In genomic region chr17:4097165-4097960, GRCh38 we compare ENCODE assay signal across 18 cellular contexts. TPM values are rescaled to one million over a fixed set of nuclear protein-coding genes. Genes with fewer than 3 reads are reported as not detected.
DNase-seq lines count a peak whose midpoint lies in the region; ATAC-seq, FAIRE-seq and TF ChIP-seq lines count a peak whose summit lies in the region.
"Had no signal": no experiment of that assay in that cellular context is flagged by ENCODE, and none has a peak within 500 bp of the region (broad histone marks: within the 10 kb centered on the region; RNA-seq: fewer than 3 reads in every experiment).

No MANE protein-coding gene starts in this region.

- H3K27ac ChIP-seq in mammary epithelial cell (ENCODE audit: insufficient read depth, low read depth, low read length), result no peak overlapping the region
- H3K27ac ChIP-seq in psoas muscle, result no peak overlapping the region
- H3K27ac ChIP-seq: BLaER1 had no signal

- H4K20me1 ChIP-seq in mammary epithelial cell (ENCODE audit: insufficient read depth, low read length), result no peaks in the 10 kb centered on the region
- H4K20me1 ChIP-seq: BLaER1 had no signal

- H3K4me1 ChIP-seq in mammary epithelial cell (ENCODE audit: insufficient read depth, low read length) (no peaks in the 10 kb centered on the region), psoas muscle (no peaks in the 10 kb centered on the region)
- H3K4me1 ChIP-seq: Caco-2 had no signal

- no peak overlapping the region for H3K4me2 ChIP-seq in mammary epithelial cell (ENCODE audit: insufficient read depth, low read depth, low read length)
- H3K4me2 ChIP-seq: BLaER1, GM23338 had no signal

- H3K9ac ChIP-seq in mammary epithelial cell (ENCODE audit: insufficient read depth, low read length), result no peak overlapping the region
- H3K9ac ChIP-seq: BLaER1 had no signal

- in situ Hi-C loops in mammary epithelial cell (cut with MboI; ENCODE audit: low sequenced_read_pairs in 2 of 2), result no loop called here

- no peaks in the 10 kb centered on the region for H3K9me3 Mint-ChIP-seq in central memory CD8-positive, alpha-beta T cell
- no peaks in the 10 kb centered on the region for H3K9me3 Mint-ChIP-seq in progenitor cell of endocrine pancreas (ENCODE audit: low read depth)
- H3K9me3 Mint-ChIP-seq in activated naive CD4-positive, alpha-beta T cell treated with anti-CD3 and anti-CD28 coated beads, Interleukin-2, amount 50 U/mL, for 72 hours, result no peaks in the 10 kb centered on the region
- H3K9me3 Mint-ChIP-seq: CD8-positive, alpha-beta memory T cell; GM23338 had no signal

- 100% methylated on average over 3 of the region's 7 CpGs for WGBS in mammary epithelial cell (ENCODE audit: low coverage, missing lambda C conversion rate)
- 95 to 98% (median 96%) methylated on average over 7 of the region's 7 CpGs for WGBS in psoas muscle, 3 donors

- H3K4me3 ChIP-seq in mammary epithelial cell (replicated peaks in 1 of 3; ENCODE audit: insufficient read depth in 1 of 3, low read depth in 2 of 3, low read length in 3 of 3) (no peak overlapping the region), psoas muscle (no peak overlapping the region)
- H3K4me3 ChIP-seq: BLaER1, GM12878, GM23338 had no signal

- H2AFZ ChIP-seq in mammary epithelial cell (ENCODE audit: low read depth, low read length), result no peak overlapping the region
- H2AFZ ChIP-seq: GM23338 had no signal

- H3K27me3 ChIP-seq in mammary epithelial cell (ENCODE audit: insufficient read depth, low read length), result no peaks in the 10 kb centered on the region
- H3K27me3 ChIP-seq in psoas muscle (ENCODE audit: insufficient read depth in 3 of 3, low read length in 2 of 3), result no peaks in the 10 kb centered on the region
- H3K27me3 ChIP-seq: BLaER1 had no signal

- H3K27ac Mint-ChIP-seq in T-helper 17 cell (peak overlapping the region; percentile 85), progenitor cell of endocrine pancreas (peak overlapping the region; percentile 68)
- peak overlapping the region; percentile 55 for H3K27ac Mint-ChIP-seq in central memory CD8-positive, alpha-beta T cell (ENCODE audit: low read depth)
- H3K27ac Mint-ChIP-seq in activated naive CD4-positive, alpha-beta T cell treated with anti-CD3 and anti-CD28 coated beads, Interleukin-2, amount 50 U/mL, for 72 hours, result no peak overlapping the region
- H3K27ac Mint-ChIP-seq: CD8-positive, alpha-beta memory T cell; GM23338 had no signal

- CTCF ChIA-PET in mammary epithelial cell (lab: Charles Lee; ENCODE audit: low non-redundant PET), result no interaction called here

- no peaks in the 10 kb centered on the region for H3K27me3 Mint-ChIP-seq in T-helper 17 cell
- no peaks in the 10 kb centered on the region for H3K27me3 Mint-ChIP-seq in central memory CD8-positive, alpha-beta T cell
- H3K27me3 Mint-ChIP-seq in progenitor cell of endocrine pancreas, result no peaks in the 10 kb centered on the region

- H3K79me2 ChIP-seq in mammary epithelial cell (ENCODE audit: insufficient read depth, low read length), result peaks cover 4% of the 10 kb centered on the region

- no peak for ATAC-seq in T-helper 17 cell
- ATAC-seq in central memory CD8-positive, alpha-beta T cell (replicated peaks; ENCODE audit: extremely low read depth, poor library complexity, severe bottlenecking), result no peak
- ATAC-seq in activated naive CD4-positive, alpha-beta T cell treated with anti-CD3 and anti-CD28 coated beads, Interleukin-2, amount 50 U/mL, for 72 hours, result no peak
- no peak for ATAC-seq in psoas muscle
- ATAC-seq: GM12878, GM23338, HepG2 had no signal

- peak; percentile 39 for DNase-seq in D721Med (ENCODE audit: insufficient read length, low spot score)
- DNase-seq in T-helper 17 cell, result no peak
- no peak for DNase-seq in central memory CD8-positive, alpha-beta T cell (ENCODE audit: low spot score in 2 of 2)
- no peak for DNase-seq in progenitor cell of endocrine pancreas (ENCODE audit: low spot score, unreplicated experiment)
- DNase-seq in activated naive CD4-positive, alpha-beta T cell treated with anti-CD3 and anti-CD28 coated beads, Interleukin-2, amount 50 U/mL, for 72 hours (ENCODE audit: low spot score in 2 of 2), result no peak
- DNase-seq in mammary epithelial cell, result no peak
- DNase-seq in psoas muscle, result no peak
- DNase-seq: 8988T; AML-193; Caco-2; CD8-positive, alpha-beta memory T cell; DMS79; H7 had no signal

- H3K4me1 Mint-ChIP-seq in T-helper 17 cell (peaks cover 28% of the 10 kb centered on the region), progenitor cell of endocrine pancreas (ENCODE audit: low read depth) (no peaks in the 10 kb centered on the region)
- peaks cover 5% of the 10 kb centered on the region for H3K4me1 Mint-ChIP-seq in central memory CD8-positive, alpha-beta T cell
- H3K4me1 Mint-ChIP-seq: GM23338 had no signal

- peaks cover 20% of the 10 kb centered on the region for H3K36me3 Mint-ChIP-seq in T-helper 17 cell (ENCODE audit: low read depth)
- peaks cover 86% of the 10 kb centered on the region for H3K36me3 Mint-ChIP-seq in central memory CD8-positive, alpha-beta T cell (ENCODE audit: insufficient read depth)
- H3K36me3 Mint-ChIP-seq in progenitor cell of endocrine pancreas (ENCODE audit: insufficient read depth), result peaks cover 14% of the 10 kb centered on the region
- H3K36me3 Mint-ChIP-seq in activated naive CD4-positive, alpha-beta T cell treated with anti-CD3 and anti-CD28 coated beads, Interleukin-2, amount 50 U/mL, for 72 hours, result peaks cover 12 to 16% of the 10 kb centered on the region in 2 donors

- no TSS peak for BruUV-seq in mammary epithelial cell (replicated peaks; lab: Mats Ljungman, UMichigan)

- intact Hi-C loops in mammary epithelial cell (cut with micrococcal nuclease) (no loop called here), psoas muscle (cut with DNase I) (no loop called here)

- dilution Hi-C loops in mammary epithelial cell (cut with HindIII; ENCODE audit: low sequenced_read_pairs), result loop anchor here (5.0 kb wide), 2 partner anchors 95 to 325 kb away; no protein-coding TSS in a partner anchor

- H3K36me3 ChIP-seq in mammary epithelial cell (ENCODE audit: insufficient read depth, low read length), result peaks cover 12% of the 10 kb centered on the region
- peaks cover 14 to 95% of the 10 kb centered on the region in 2 donors for H3K36me3 ChIP-seq in psoas muscle (ENCODE audit: insufficient read depth in 1 of 2, low read depth in 1 of 2)

- no peak overlapping the region for H3K4me3 Mint-ChIP-seq in T-helper 17 cell
- H3K4me3 Mint-ChIP-seq in central memory CD8-positive, alpha-beta T cell, result no peak overlapping the region
- H3K4me3 Mint-ChIP-seq in progenitor cell of endocrine pancreas (ENCODE audit: low read depth), result no peak overlapping the region
- H3K4me3 Mint-ChIP-seq: CD8-positive, alpha-beta memory T cell; GM23338 had no signal

- TF ChIP-seq CTCF in D721Med (IDR thresholded peaks at IDR 0.05; ENCODE audit: insufficient read depth, missing control alignments), result no peak
- no peak for TF ChIP-seq CTCF in progenitor cell of endocrine pancreas (IDR thresholded peaks at IDR 0.05; ENCODE audit: unreplicated experiment)
- no peak for TF ChIP-seq CTCF in mammary epithelial cell (conservative IDR thresholded peaks at IDR 0.05 in 1 of 2, IDR thresholded peaks at IDR 0.05 in 1 of 2; ENCODE audit: extremely low read depth in 1 of 2, insufficient read depth in 1 of 2, low read depth in 1 of 2, low read length in 2 of 2)
- TF ChIP-seq CTCF in psoas muscle (IDR thresholded peaks at IDR 0.05), result no peak

- H3K9me3 ChIP-seq in T-helper 17 cell (ENCODE audit: control insufficient read depth, low read length, poor library complexity, severe bottlenecking) (no peaks in the 10 kb centered on the region), mammary epithelial cell (replicated peaks; ENCODE audit: insufficient read depth, low read length) (no peaks in the 10 kb centered on the region), psoas muscle (no peaks in the 10 kb centered on the region)
- H3K9me3 ChIP-seq: BLaER1, Caco-2 had no signal

- no peak for FAIRE-seq in D721Med (lab: Jason Lieb, UNC)
- FAIRE-seq: GM12878, HepG2, HTR-8/SVneo had no signal

RNA-seq across cellular contexts. Expression of gene ZZEF1, which starts 45.5 kb away (rescaled TPM):
- total RNA-seq in T-helper 17 cell (100 to 1,000 TPM; 117 to 123 TPM), progenitor cell of endocrine pancreas (36.4 and 39.2 TPM in 2 replicates), mammary epithelial cell (10 to 100 TPM; 33.6 to 44.7 TPM), psoas muscle (10 to 100 TPM; 25.4 to 53.1 (median 38.4) TPM)
- total RNA-seq in activated naive CD4-positive, alpha-beta T cell treated with anti-CD3 and anti-CD28 coated beads, Interleukin-2, amount 50 U/mL, for 72 hours, result 10 to 100 TPM; 37.0 to 50.0 TPM
- polyA plus RNA-seq in mammary epithelial cell (10.2 TPM), psoas muscle (10 to 100 TPM in 2 of 3 donors, 1 to 10 TPM in 1; 9.5 to 26.4 (median 10.1) TPM)
- polyA minus RNA-seq in mammary epithelial cell, result 43.8 TPM

RNA-seq across cellular contexts. Expression of gene CYB5D2, which starts 45.6 kb away (rescaled TPM):
- total RNA-seq in T-helper 17 cell (1 to 10 TPM; 7.8 to 8.2 TPM), progenitor cell of endocrine pancreas (10.7 and 13.0 TPM in 2 replicates), mammary epithelial cell (10 to 100 TPM; 15.1 to 16.3 TPM), psoas muscle (10 to 100 TPM in 1 of 4 donors, 1 to 10 TPM in 3; 5.1 to 10.9 (median 6.7) TPM)
- total RNA-seq in activated naive CD4-positive, alpha-beta T cell treated with anti-CD3 and anti-CD28 coated beads, Interleukin-2, amount 50 U/mL, for 72 hours, result 10 to 100 TPM in 1 of 2 donors, 1 to 10 TPM in 1; 2.6 to 10.6 TPM
- polyA plus RNA-seq in mammary epithelial cell (25.1 TPM), psoas muscle (10 to 100 TPM in 1 of 3 donors, 1 to 10 TPM in 2; 4.7 to 19.6 (median 8.3) TPM)
- polyA minus RNA-seq in mammary epithelial cell, result 24.8 TPM

Comparison
In these comparisons a context has a peak if more than half of its experiments do, and no peak if none do; other contexts are left out.
1. H3K27ac Mint-ChIP-seq: peak in T-helper 17 cell (single experiment), central memory CD8-positive, alpha-beta T cell (single experiment) and progenitor cell of endocrine pancreas (single experiment); none in activated naive CD4-positive, alpha-beta T cell treated with anti-CD3 and anti-CD28 coated beads, Interleukin-2, amount 50 U/mL, for 72 hours (0 of 2).